9 cellular contexts compared by ENCODE assay signal in the genomic region with DNA sequence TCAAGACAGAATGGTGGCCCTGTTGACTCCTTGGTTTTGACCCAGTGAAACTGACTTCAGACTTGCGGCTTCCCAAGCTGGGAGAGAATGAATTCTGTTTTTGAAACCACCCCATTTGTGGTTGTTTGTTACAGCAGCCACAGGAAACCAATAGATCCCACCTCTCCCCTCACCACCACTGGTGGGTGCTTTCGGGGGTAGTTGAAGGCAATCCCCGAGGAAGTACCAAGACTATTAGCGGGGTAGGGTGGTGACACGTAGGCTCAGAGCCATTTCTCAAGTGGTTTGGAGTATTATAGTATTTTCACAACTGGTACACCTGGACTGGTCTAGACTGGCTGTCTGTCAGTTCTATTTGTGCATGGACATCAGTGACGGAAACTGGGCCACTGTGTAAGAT.
DNase-seq lines count a peak whose midpoint lies in the region; ATAC-seq and TF ChIP-seq lines count a peak whose summit lies in the region.
"Had no signal": no experiment of that assay in that cellular context is flagged by ENCODE, and none has a peak within 500 bp of the region (broad histone marks: within the 10 kb centered on the region; RNA-seq: fewer than 3 reads in every experiment).

No MANE protein-coding gene starts in this region.

- no peak overlapping the region for H3K4me3 Mint-ChIP-seq in Calu3 (ENCODE audit: low read depth, unreplicated experiment)

- H3K4me1 Mint-ChIP-seq in Calu3 (ENCODE audit: low read depth, unreplicated experiment), result peaks cover 11% of the 10 kb centered on the region

- no peak for TF ChIP-seq POLR2A in GM18505 (IDR thresholded peaks at IDR 0.05; ENCODE audit: borderline replicate concordance, extremely low read depth, insufficient read depth, insufficient read length)

- no peaks in the 10 kb centered on the region for H3K9me3 Mint-ChIP-seq in Calu3 (ENCODE audit: low read depth, unreplicated experiment)

- H3K27ac Mint-ChIP-seq in Calu3 (ENCODE audit: unreplicated experiment), result no peak overlapping the region

- TF ChIP-seq CTCF in foreskin fibroblast (IDR thresholded peaks at IDR 0.05; ENCODE audit: low read depth, low read length), result no peak
- TF ChIP-seq CTCF in Calu3 (IDR thresholded peaks at IDR 0.05; ENCODE audit: unreplicated experiment), result no peak

- H3K4me3 ChIP-seq in effector memory CD4-positive, alpha-beta T cell (ENCODE audit: insufficient read depth, low read depth, low read length, poor library complexity, severe bottlenecking), result no peak overlapping the region
- no peak overlapping the region for H3K4me3 ChIP-seq in foreskin fibroblast (ENCODE audit: low read depth in 1 of 2, low read length in 2 of 2)

- peak; percentile 51 for ATAC-seq in GM18505 (IDR thresholded peaks at IDR 0.05; ENCODE audit: unreplicated experiment)
- ATAC-seq in GM21515 (IDR thresholded peaks at IDR 0.05; ENCODE audit: unreplicated experiment), result peak; percentile 57
- ATAC-seq in HG03520 (IDR thresholded peaks at IDR 0.05; ENCODE audit: unreplicated experiment), result peak; percentile 42
- no peak for ATAC-seq in HG03457 (IDR thresholded peaks at IDR 0.05; ENCODE audit: unreplicated experiment)

- no peaks in the 10 kb centered on the region for H3K27me3 ChIP-seq in effector memory CD4-positive, alpha-beta T cell (replicated peaks; ENCODE audit: control insufficient read depth, insufficient read depth, low read length, poor library complexity, severe bottlenecking)

- H3K36me3 Mint-ChIP-seq in Calu3 (ENCODE audit: insufficient read depth, unreplicated experiment), result no peaks in the 10 kb centered on the region

- H3K4me1 ChIP-seq in effector memory CD4-positive, alpha-beta T cell (ENCODE audit: control insufficient read depth, insufficient read depth, low read length, poor library complexity, severe bottlenecking), result peaks cover 11% of the 10 kb centered on the region

- peak; percentile 26 to 66 (median 47) for DNase-seq in effector memory CD4-positive, alpha-beta T cell
- DNase-seq in foreskin fibroblast (no peak), NCI-H128 (lab: John Stamatoyannopoulos, UW; ENCODE audit: unreplicated experiment) (no peak), Calu3 (no peak)
- DNase-seq: foreskin melanocyte had no signal

- H3K9me3 ChIP-seq in effector memory CD4-positive, alpha-beta T cell (ENCODE audit: control insufficient read depth, low read length), result no peaks in the 10 kb centered on the region

- peak overlapping the region; percentile 60 for H3K27ac ChIP-seq in effector memory CD4-positive, alpha-beta T cell (ENCODE audit: insufficient read depth, low read length, poor library complexity, severe bottlenecking)

- CTCF ChIA-PET in Calu3 (lab: Charles Lee), result no interaction called here

- peaks cover 8% of the 10 kb centered on the region for H3K27me3 Mint-ChIP-seq in Calu3 (ENCODE audit: unreplicated experiment)

- no TSS peak for BruUV-seq in Calu3 (replicated peaks; lab: Mats Ljungman, UMichigan)

- intact Hi-C loops in Calu3 (cut with micrococcal nuclease; ENCODE audit: unreplicated experiment), result no loop called here

- H3K36me3 ChIP-seq in effector memory CD4-positive, alpha-beta T cell (ENCODE audit: control insufficient read depth, insufficient read depth, low read length), result no peaks in the 10 kb centered on the region

Comparison
In these comparisons a context has a peak if more than half of its experiments do, and no peak if none do; other contexts are left out.
1. DNase-seq: peak in effector memory CD4-positive, alpha-beta T cell (3 of 3); none in foreskin fibroblast (0 of 2), NCI-H128 (single experiment) and Calu3 (single experiment).